Comparison of ENCODE assay signal across 10 cellular contexts in the genomic region with DNA sequence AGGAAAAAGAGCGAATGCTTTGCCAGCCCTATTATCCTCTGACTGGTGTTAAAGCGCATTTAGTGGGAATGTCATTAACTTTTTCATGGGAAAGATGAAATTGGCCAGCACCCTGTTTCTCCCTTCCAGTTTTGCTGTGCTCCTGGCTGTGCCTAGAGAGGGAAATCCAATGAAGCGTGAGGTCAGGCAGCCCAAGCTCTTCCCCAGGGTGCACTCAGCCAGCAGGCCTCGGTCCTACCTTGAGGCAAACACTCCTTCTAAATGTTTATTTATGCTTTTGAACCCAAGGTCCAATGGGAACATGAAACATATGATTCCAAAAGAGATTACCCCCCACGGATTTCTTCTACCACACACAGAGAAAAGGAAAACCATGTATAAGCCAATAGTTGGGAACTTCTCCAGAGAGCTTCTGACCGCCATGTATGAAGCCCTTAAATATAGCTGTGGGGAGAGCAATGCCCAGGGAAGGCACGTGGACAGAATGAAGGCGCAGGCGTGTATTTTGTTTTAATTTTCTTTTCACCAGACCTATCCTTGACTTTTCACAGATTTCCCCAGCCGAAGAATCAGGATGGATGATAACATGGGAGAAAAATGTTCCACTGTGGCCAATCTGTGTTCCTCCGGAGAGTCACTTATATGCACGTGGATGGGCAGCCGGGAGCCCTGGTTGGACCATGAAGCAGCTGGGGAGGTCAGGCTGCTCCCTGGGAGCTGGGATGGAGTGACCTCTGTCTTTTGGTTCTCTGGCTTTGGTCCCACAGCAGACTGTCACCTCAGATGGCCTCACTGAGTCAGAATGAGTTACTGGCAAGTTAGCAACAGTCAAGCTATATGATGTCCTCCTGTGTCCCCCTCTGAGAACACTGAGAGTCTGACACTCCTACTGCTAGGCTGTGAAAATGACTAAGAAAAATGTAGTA. TPM values are rescaled to one million over a fixed set of nuclear protein-coding genes. Genes with fewer than 3 reads are reported as not detected.
DNase-seq lines count a peak whose midpoint lies in the region; ATAC-seq and TF ChIP-seq lines count a peak whose summit lies in the region.
"Had no signal": no experiment of that assay in that cellular context is flagged by ENCODE, and none has a peak within 500 bp of the region (broad histone marks: within the 10 kb centered on the region; RNA-seq: fewer than 3 reads in every experiment).

No MANE protein-coding gene starts in this region.

- TF ChIP-seq CTCF in astrocyte of the cerebellum (IDR thresholded peaks at IDR 0.05; ENCODE audit: low read depth, low read length, missing control alignments) (no peak), GM10248 (IDR thresholded peaks at IDR 0.05; ENCODE audit: control extremely low read depth, extremely low read depth, low read depth, missing control alignments) (no peak)

- peak; percentile 78 for DNase-seq in LHCN-M2 (ENCODE audit: low read depth)
- peak; percentile 28 for DNase-seq in astrocyte of the cerebellum (ENCODE audit: low read depth)
- DNase-seq in left ventricle myocardium superior: peak; percentile 79
- no peak for DNase-seq in GM10248 (ENCODE audit: extremely low spot score)
- DNase-seq in germinal center (ENCODE audit: low spot score): no peak
- DNase-seq: CD8-positive, alpha-beta T cell; stimulated activated CD4-positive, alpha-beta T cell treated with anti-CD3 and anti-CD28 coated beads, Interleukin-2, amount 100 ng/mL, for 24 hours had no signal

- peaks cover 10 to 14% (median 14%) of the 10 kb centered on the region in 3 donors for H3K4me1 ChIP-seq in skeletal muscle tissue (ENCODE audit: control insufficient read depth in 3 of 3, insufficient read depth in 3 of 3, low read length in 3 of 3)

- peak; percentile 82 for ATAC-seq in left ventricle myocardium superior
- no peak for ATAC-seq in GM21526 (IDR thresholded peaks at IDR 0.05; ENCODE audit: low FRiP score, unreplicated experiment)
- ATAC-seq in HG03108 (IDR thresholded peaks at IDR 0.05; ENCODE audit: unreplicated experiment): no peak
- ATAC-seq: CD8-positive, alpha-beta T cell had no signal

- no peak overlapping the region for H3K4me3 ChIP-seq in astrocyte of the cerebellum (ENCODE audit: low read depth, low read length)
- no peak overlapping the region for H3K4me3 ChIP-seq in skeletal muscle tissue (ENCODE audit: low read length in 3 of 3)

- H3K27ac ChIP-seq in skeletal muscle tissue (ENCODE audit: low read depth, low read length): peak overlapping the region; percentile 34

- H3K36me3 ChIP-seq in skeletal muscle tissue (ENCODE audit: control insufficient read depth in 3 of 3, insufficient read depth in 3 of 3, low read length in 3 of 3): no peaks in the 10 kb centered on the region

- no peak overlapping the region for H3K9ac ChIP-seq in skeletal muscle tissue (ENCODE audit: low read depth in 1 of 3, low read length in 3 of 3)

- intact Hi-C loops in left ventricle myocardium superior (cut with micrococcal nuclease): loop anchor here (5.0 to 10.0 kb wide), 3 partner anchors 53 to 301 kb away; no protein-coding TSS in a partner anchor

- in situ Hi-C loops in astrocyte of the cerebellum (cut with HindIII; ENCODE audit: low sequenced_read_pairs): no loop called here

- CTCF ChIA-PET in GM10248 (lab: Yijun Ruan, JAX): interaction anchor here (0.7 to 2.4 kb wide), 6 partner anchors 16 to 305 kb away, joined by 3 to 9 read pairs (median 3); no protein-coding TSS in a partner anchor

- H3K27me3 ChIP-seq in skeletal muscle tissue (ENCODE audit: control insufficient read depth in 3 of 3, insufficient read depth in 3 of 3, low read length in 3 of 3): no peaks in the 10 kb centered on the region

- H3K9me3 ChIP-seq in skeletal muscle tissue (ENCODE audit: control insufficient read depth in 3 of 3, low read length in 3 of 3): no peaks in the 10 kb centered on the region

- POLR2A ChIA-PET in GM10248 (lab: Yijun Ruan, JAX): no interaction called here

RNA-seq across cellular contexts. Expression of a gene that starts 37.3 kb away (rescaled TPM):
- total RNA-seq in LHCN-M2 (2014; rRNA removed) (2.5 and 3.0 TPM in 2 replicates), left ventricle myocardium superior (2.0 TPM), skeletal muscle tissue (2.6 TPM)
- polyA plus RNA-seq in LHCN-M2 (2012): 0.79 TPM

RNA-seq across cellular contexts. Expression of a gene that starts 56.3 kb away (rescaled TPM):
- total RNA-seq in LHCN-M2 (2014; rRNA removed): 39.6 and 41.6 TPM in 2 replicates
- polyA plus RNA-seq in LHCN-M2 (2012): 16.0 TPM
- 11.3 TPM for total RNA-seq in left ventricle myocardium superior
- 25.6 TPM for total RNA-seq in skeletal muscle tissue

RNA-seq across cellular contexts. Expression of a gene that starts 56.4 kb away (rescaled TPM):
- total RNA-seq in LHCN-M2 (2014; rRNA removed): 120 and 141 TPM in 2 replicates
- polyA plus RNA-seq in LHCN-M2 (2012): 45.2 TPM
- 27.8 TPM for total RNA-seq in left ventricle myocardium superior
- 48.5 TPM for total RNA-seq in skeletal muscle tissue

Comparison
In these comparisons a context has a peak if more than half of its experiments do, and no peak if none do; other contexts are left out.
1. DNase-seq: peak in LHCN-M2 (single experiment), astrocyte of the cerebellum (single experiment) and left ventricle myocardium superior (single experiment); none in GM10248 (single experiment) and germinal center (single experiment).